In genomic region chr4:95835672-95836071, GRCh38 we compare ENCODE assay signal across 13 cellular contexts. TPM values are rescaled to one million over a fixed set of nuclear protein-coding genes. Genes with fewer than 3 reads are reported as not detected.
A peak's percentile ranks its signal among the peaks of the same experiment; 100 is the strongest.
DNase-seq lines count a peak whose midpoint lies in the region; ATAC-seq and TF ChIP-seq lines count a peak whose summit lies in the region.
"Had no signal": no experiment of that assay in that cellular context is flagged by ENCODE, and none has a peak within 500 bp of the region (broad histone marks: within the 10 kb centered on the region; RNA-seq: fewer than 3 reads in every experiment).

No MANE protein-coding gene starts in this region.

- intact Hi-C loops in Right ventricle myocardium superior (cut with DNase I): no loop called here

- no peaks in the 10 kb centered on the region for H3K36me3 Mint-ChIP-seq in glutamatergic neuron (ENCODE audit: unreplicated experiment)

- H2AFZ ChIP-seq in OCI-LY3 (ENCODE audit: low read depth, low read length): no peak overlapping the region

- no peaks in the 10 kb centered on the region for H3K4me1 ChIP-seq in cardiac muscle cell (ENCODE audit: low read depth)
- no peaks in the 10 kb centered on the region for H3K4me1 ChIP-seq in OCI-LY3 (ENCODE audit: low read length)

- H3K4me3 ChIP-seq in cardiac muscle cell: no peak overlapping the region
- no peak overlapping the region for H3K4me3 ChIP-seq in OCI-LY3 (ENCODE audit: low read length)
- H3K4me3 ChIP-seq: BLaER1 treated with 17β-estradiol and CSF1 and Interleukin-3, amounts not matched to agents 10 nM and 100 nM had no signal

- ATAC-seq in Right ventricle myocardium superior (ENCODE audit: poor library complexity): no peak
- ATAC-seq in GM18909 (IDR thresholded peaks at IDR 0.05; ENCODE audit: poor library complexity, unreplicated experiment): no peak

- H3K27ac ChIP-seq in cardiac muscle cell (no peak overlapping the region), OCI-LY3 (ENCODE audit: low read length) (no peak overlapping the region)
- H3K27ac ChIP-seq: BLaER1 treated with 17β-estradiol and CSF1 and Interleukin-3, amounts not matched to agents 10 nM and 100 nM had no signal

- H3K9me3 ChIP-seq in cardiac muscle cell (ENCODE audit: low read depth): no peaks in the 10 kb centered on the region
- H3K9me3 ChIP-seq in OCI-LY3 (ENCODE audit: insufficient read depth, low read length): no peaks in the 10 kb centered on the region

- H3K27me3 ChIP-seq in cardiac muscle cell (no peaks in the 10 kb centered on the region), OCI-LY3 (ENCODE audit: low read depth, low read length) (0 out of 2 replicates have a peak, but pooled peaks cover 5% of the 10 kb centered on the region)
- H3K27me3 ChIP-seq: BLaER1 treated with 17β-estradiol and CSF1 and Interleukin-3, amounts not matched to agents 10 nM and 100 nM had no signal

- no peaks in the 10 kb centered on the region for H4K20me1 ChIP-seq in OCI-LY3 (ENCODE audit: insufficient read depth, low read length)
- H4K20me1 ChIP-seq: BLaER1 treated with 17β-estradiol and CSF1 and Interleukin-3, amounts not matched to agents 10 nM and 100 nM had no signal

- H3K36me3 ChIP-seq in cardiac muscle cell: no peaks in the 10 kb centered on the region
- no peaks in the 10 kb centered on the region for H3K36me3 ChIP-seq in OCI-LY3 (replicated peaks; ENCODE audit: low read depth, low read length)
- H3K36me3 ChIP-seq: BLaER1 treated with 17β-estradiol and CSF1 and Interleukin-3, amounts not matched to agents 10 nM and 100 nM had no signal

- no peak overlapping the region for H3K4me2 ChIP-seq in OCI-LY3 (ENCODE audit: low read length)
- H3K4me2 ChIP-seq: BLaER1 treated with 17β-estradiol and CSF1 and Interleukin-3, amounts not matched to agents 10 nM and 100 nM had no signal

- no peak overlapping the region for H3K9ac ChIP-seq in OCI-LY3 (ENCODE audit: low read length)
- H3K9ac ChIP-seq: BLaER1 treated with 17β-estradiol and CSF1 and Interleukin-3, amounts not matched to agents 10 nM and 100 nM had no signal

- no peaks in the 10 kb centered on the region for H3K79me2 ChIP-seq in OCI-LY3 (ENCODE audit: low read length)

- no peaks in the 10 kb centered on the region for H3K27me3 Mint-ChIP-seq in glutamatergic neuron (ENCODE audit: unreplicated experiment)
- H3K27me3 Mint-ChIP-seq: stimulated activated naive CD8-positive, alpha-beta T cell treated with anti-CD3 and anti-CD28 coated beads, Interleukin-15, Interleukin-2, amounts not matched to agents 100 ng/mL and 50 ng/mL, for 24 hours had no signal

- H3K9me3 Mint-ChIP-seq in glutamatergic neuron (ENCODE audit: unreplicated experiment): peaks cover 1% of the 10 kb centered on the region

- peak; percentile 17 for TF ChIP-seq CTCF in cardiac muscle cell (IDR thresholded peaks at IDR 0.05; ENCODE audit: low read depth, low read length)
- TF ChIP-seq CTCF in OCI-LY3 (IDR thresholded peaks at IDR 0.05; ENCODE audit: low read depth, low read length): peak; percentile 69
- TF ChIP-seq CTCF in glutamatergic neuron (IDR thresholded peaks at IDR 0.05; ENCODE audit: partially characterized antibody, unreplicated experiment): peak; percentile 58

- DNase-seq in cardiac muscle cell (ENCODE audit: low read depth in 1 of 2, low spot score in 1 of 2): peak; percentile 3 to 69
- DNase-seq in Right ventricle myocardium superior: no peak
- DNase-seq in glutamatergic neuron: peak; percentile 27
- no peak for DNase-seq in activated gamma-delta T cell treated with Interleukin-2 at 50 U/mL for 16 hours
- no peak for DNase-seq in AG20443 (ENCODE audit: low spot score)
- DNase-seq in anterior cingulate cortex (lab: John Stamatoyannopoulos, UW): no peak
- DNase-seq: small intestine had no signal

- H3K4me3 Mint-ChIP-seq in glutamatergic neuron (ENCODE audit: unreplicated experiment): no peak overlapping the region
- H3K4me3 Mint-ChIP-seq: stimulated activated naive CD8-positive, alpha-beta T cell treated with anti-CD3 and anti-CD28 coated beads, Interleukin-15, Interleukin-2, amounts not matched to agents 100 ng/mL and 50 ng/mL, for 24 hours had no signal

- H3K4me1 Mint-ChIP-seq in glutamatergic neuron (ENCODE audit: low read depth, unreplicated experiment): peaks cover 16% of the 10 kb centered on the region

- H3K27ac Mint-ChIP-seq in glutamatergic neuron (ENCODE audit: unreplicated experiment): no peak overlapping the region
- H3K27ac Mint-ChIP-seq: stimulated activated naive CD8-positive, alpha-beta T cell treated with anti-CD3 and anti-CD28 coated beads, Interleukin-15, Interleukin-2, amounts not matched to agents 100 ng/mL and 50 ng/mL, for 24 hours had no signal

RNA-seq across cellular contexts. Expression of gene PDHA2, which starts 4.2 kb away (rescaled TPM):
- not detected in 2 replicates for total RNA-seq in cardiac muscle cell
- polyA plus RNA-seq in cardiac muscle cell: not detected in 2 replicates
- total RNA-seq in Right ventricle myocardium superior: not detected
- not detected for total RNA-seq in glutamatergic neuron (ENCODE audit: unreplicated experiment)
- total RNA-seq: dermis microvascular lymphatic vessel endothelial cell, M059J had no signal
- polyA plus RNA-seq: small intestine had no signal

Comparison
In these comparisons a context has a peak if more than half of its experiments do, and no peak if none do; other contexts are left out.
1. DNase-seq: peak in cardiac muscle cell (2 of 2) and glutamatergic neuron (single experiment); none in Right ventricle myocardium superior (single experiment), activated gamma-delta T cell treated with Interleukin-2 at 50 U/mL for 16 hours (single experiment), AG20443 (single experiment) and anterior cingulate cortex (0 of 58).
2. CTCF ChIP-seq: peak in every context shown above with its lines; median percentile 69 in OCI-LY3; 58 in glutamatergic neuron; 17 in cardiac muscle cell.